10 cellular contexts compared by ENCODE assay signal in the genomic region with DNA sequence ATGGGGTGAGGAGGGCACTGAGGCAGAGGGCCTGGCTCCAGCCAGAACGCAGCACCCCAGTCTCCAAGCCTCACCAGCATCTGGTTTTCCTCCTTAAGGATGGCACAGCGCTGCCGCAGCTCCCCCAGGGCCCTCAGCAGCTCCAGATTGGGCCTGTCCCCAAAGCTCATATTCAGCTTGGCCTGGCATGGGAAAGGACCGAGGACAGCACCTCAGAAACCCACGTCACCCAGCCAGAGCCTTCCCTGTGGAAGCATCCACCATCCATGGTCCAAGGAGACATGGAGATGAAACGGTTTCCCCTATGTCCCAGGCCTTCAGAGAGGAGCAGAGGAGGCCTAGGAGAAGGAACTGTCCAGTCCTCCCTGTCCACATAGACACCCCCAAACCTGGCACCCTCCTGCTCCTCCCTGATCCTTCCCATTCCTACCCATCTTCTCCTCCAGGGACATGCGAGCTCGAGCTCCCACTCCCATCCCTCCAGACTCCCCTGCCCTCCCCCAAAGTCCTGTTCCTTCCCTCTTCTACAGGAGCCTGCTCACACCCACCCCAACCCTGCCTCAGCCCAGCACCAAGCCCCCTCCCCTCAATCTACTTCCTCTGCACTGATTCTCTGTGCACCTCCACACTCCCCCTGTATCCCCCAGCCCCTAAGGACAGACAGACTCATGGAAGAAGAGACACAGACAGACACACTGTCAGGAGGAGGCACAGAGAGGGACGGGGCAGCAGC. TPM values are rescaled to one million over a fixed set of nuclear protein-coding genes. Genes with fewer than 3 reads are reported as not detected.
DNase-seq lines count a peak whose midpoint lies in the region; ATAC-seq and TF ChIP-seq lines count a peak whose summit lies in the region.
"Had no signal": no experiment of that assay in that cellular context is flagged by ENCODE, and none has a peak within 500 bp of the region (broad histone marks: within the 10 kb centered on the region; RNA-seq: fewer than 3 reads in every experiment).

No MANE protein-coding gene starts in this region.

- peaks cover 10% of the 10 kb centered on the region for H3K27me3 Mint-ChIP-seq in activated naive CD8-positive, alpha-beta T cell treated with anti-CD3 and anti-CD28 coated beads, Interleukin-2, amount 50 U/mL, for 24 hours
- no peaks in the 10 kb centered on the region for H3K27me3 Mint-ChIP-seq in neural crest cell (ENCODE audit: low read depth)

- no peak for TF ChIP-seq CTCF in neural crest cell (conservative IDR thresholded peaks at IDR 0.05)

- H3K4me3 Mint-ChIP-seq in activated naive CD8-positive, alpha-beta T cell treated with anti-CD3 and anti-CD28 coated beads, Interleukin-2, amount 50 U/mL, for 24 hours: peak overlapping the region; percentile 99
- peak overlapping the region; percentile 45 for H3K4me3 Mint-ChIP-seq in neural crest cell

- no peak for ATAC-seq in activated naive CD8-positive, alpha-beta T cell treated with anti-CD3 and anti-CD28 coated beads, Interleukin-2, amount 50 U/mL, for 24 hours
- no peak for ATAC-seq in HG03571 (IDR thresholded peaks at IDR 0.05; ENCODE audit: unreplicated experiment)

- no peak for TF ChIP-seq EP300 in Ishikawa (IDR thresholded peaks at IDR 0.05; ENCODE audit: borderline replicate concordance)

- H3K27ac Mint-ChIP-seq in activated naive CD8-positive, alpha-beta T cell treated with anti-CD3 and anti-CD28 coated beads, Interleukin-2, amount 50 U/mL, for 24 hours: peak overlapping the region; percentile 79
- no peak overlapping the region for H3K27ac Mint-ChIP-seq in neural crest cell (ENCODE audit: unreplicated experiment)

- H3K4me1 Mint-ChIP-seq in activated naive CD8-positive, alpha-beta T cell treated with anti-CD3 and anti-CD28 coated beads, Interleukin-2, amount 50 U/mL, for 24 hours: peaks cover 63% of the 10 kb centered on the region
- peaks cover 40% of the 10 kb centered on the region for H3K4me1 Mint-ChIP-seq in neural crest cell

- H3K9me3 Mint-ChIP-seq in activated naive CD8-positive, alpha-beta T cell treated with anti-CD3 and anti-CD28 coated beads, Interleukin-2, amount 50 U/mL, for 24 hours: no peaks in the 10 kb centered on the region
- H3K9me3 Mint-ChIP-seq in neural crest cell: no peaks in the 10 kb centered on the region

- DNase-seq in SKM-1 treated with dmso at 0.1 percent for 144 hours (lab: John Stamatoyannopoulos, UW; ENCODE audit: unreplicated experiment): peak; percentile 24
- no peak for DNase-seq in SKM-1 (lab: John Stamatoyannopoulos, UW; ENCODE audit: unreplicated experiment)
- no peak for DNase-seq in activated naive CD8-positive, alpha-beta T cell treated with anti-CD3 and anti-CD28 coated beads, Interleukin-2, amount 50 U/mL, for 24 hours
- DNase-seq in neural crest cell (ENCODE audit: low read depth, low spot score): no peak
- no peak for DNase-seq in stimulated activated naive CD4-positive, alpha-beta T cell (lab: John Stamatoyannopoulos, UW)
- DNase-seq in DMS53 (lab: John Stamatoyannopoulos, UW): no peak
- DNase-seq: NCI-H187 treated with DMSO at 0.1 percent for 48 hours, occipital lobe had no signal

- H3K36me3 Mint-ChIP-seq in activated naive CD8-positive, alpha-beta T cell treated with anti-CD3 and anti-CD28 coated beads, Interleukin-2, amount 50 U/mL, for 24 hours (ENCODE audit: low read depth): peaks cover 26% of the 10 kb centered on the region
- no peaks in the 10 kb centered on the region for H3K36me3 Mint-ChIP-seq in neural crest cell (ENCODE audit: low read depth)

- TF ChIP-seq RAD21 in Ishikawa (IDR thresholded peaks at IDR 0.05; ENCODE audit: low read depth): no peak

TF ChIP-seq in Ishikawa, 13 proteins besides CTCF, POLR2A, EP300 and RAD21:
- no peak for TF ChIP-seq TEAD4 (IDR thresholded peaks at IDR 0.05)
- TF ChIP-seq, protein P1, sequence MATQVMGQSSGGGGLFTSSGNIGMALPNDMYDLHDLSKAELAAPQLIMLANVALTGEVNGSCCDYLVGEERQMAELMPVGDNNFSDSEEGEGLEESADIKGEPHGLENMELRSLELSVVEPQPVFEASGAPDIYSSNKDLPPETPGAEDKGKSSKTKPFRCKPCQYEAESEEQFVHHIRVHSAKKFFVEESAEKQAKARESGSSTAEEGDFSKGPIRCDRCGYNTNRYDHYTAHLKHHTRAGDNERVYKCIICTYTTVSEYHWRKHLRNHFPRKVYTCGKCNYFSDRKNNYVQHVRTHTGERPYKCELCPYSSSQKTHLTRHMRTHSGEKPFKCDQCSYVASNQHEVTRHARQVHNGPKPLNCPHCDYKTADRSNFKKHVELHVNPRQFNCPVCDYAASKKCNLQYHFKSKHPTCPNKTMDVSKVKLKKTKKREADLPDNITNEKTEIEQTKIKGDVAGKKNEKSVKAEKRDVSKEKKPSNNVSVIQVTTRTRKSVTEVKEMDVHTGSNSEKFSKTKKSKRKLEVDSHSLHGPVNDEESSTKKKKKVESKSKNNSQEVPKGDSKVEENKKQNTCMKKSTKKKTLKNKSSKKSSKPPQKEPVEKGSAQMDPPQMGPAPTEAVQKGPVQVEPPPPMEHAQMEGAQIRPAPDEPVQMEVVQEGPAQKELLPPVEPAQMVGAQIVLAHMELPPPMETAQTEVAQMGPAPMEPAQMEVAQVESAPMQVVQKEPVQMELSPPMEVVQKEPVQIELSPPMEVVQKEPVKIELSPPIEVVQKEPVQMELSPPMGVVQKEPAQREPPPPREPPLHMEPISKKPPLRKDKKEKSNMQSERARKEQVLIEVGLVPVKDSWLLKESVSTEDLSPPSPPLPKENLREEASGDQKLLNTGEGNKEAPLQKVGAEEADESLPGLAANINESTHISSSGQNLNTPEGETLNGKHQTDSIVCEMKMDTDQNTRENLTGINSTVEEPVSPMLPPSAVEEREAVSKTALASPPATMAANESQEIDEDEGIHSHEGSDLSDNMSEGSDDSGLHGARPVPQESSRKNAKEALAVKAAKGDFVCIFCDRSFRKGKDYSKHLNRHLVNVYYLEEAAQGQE (IDR thresholded peaks at IDR 0.05; ENCODE audit: low read depth): peak; percentile 47; the same call in 1 of the 2 replicates

RNA-seq across cellular contexts. Expression of a gene that starts 1.8 kb away (rescaled TPM):
- 27.9 and 30.5 TPM in 2 replicates for total RNA-seq in neural crest cell

RNA-seq across cellular contexts. Expression of a gene that starts 25.2 kb away (rescaled TPM):
- total RNA-seq in neural crest cell: 79.1 and 83.8 TPM in 2 replicates

RNA-seq across cellular contexts. Expression of a gene that starts 46.0 kb away (rescaled TPM):
- total RNA-seq in neural crest cell: not detected in 2 replicates
- total RNA-seq: occipital lobe had no signal
